8 cellular contexts compared by ENCODE assay signal in the genomic region with DNA sequence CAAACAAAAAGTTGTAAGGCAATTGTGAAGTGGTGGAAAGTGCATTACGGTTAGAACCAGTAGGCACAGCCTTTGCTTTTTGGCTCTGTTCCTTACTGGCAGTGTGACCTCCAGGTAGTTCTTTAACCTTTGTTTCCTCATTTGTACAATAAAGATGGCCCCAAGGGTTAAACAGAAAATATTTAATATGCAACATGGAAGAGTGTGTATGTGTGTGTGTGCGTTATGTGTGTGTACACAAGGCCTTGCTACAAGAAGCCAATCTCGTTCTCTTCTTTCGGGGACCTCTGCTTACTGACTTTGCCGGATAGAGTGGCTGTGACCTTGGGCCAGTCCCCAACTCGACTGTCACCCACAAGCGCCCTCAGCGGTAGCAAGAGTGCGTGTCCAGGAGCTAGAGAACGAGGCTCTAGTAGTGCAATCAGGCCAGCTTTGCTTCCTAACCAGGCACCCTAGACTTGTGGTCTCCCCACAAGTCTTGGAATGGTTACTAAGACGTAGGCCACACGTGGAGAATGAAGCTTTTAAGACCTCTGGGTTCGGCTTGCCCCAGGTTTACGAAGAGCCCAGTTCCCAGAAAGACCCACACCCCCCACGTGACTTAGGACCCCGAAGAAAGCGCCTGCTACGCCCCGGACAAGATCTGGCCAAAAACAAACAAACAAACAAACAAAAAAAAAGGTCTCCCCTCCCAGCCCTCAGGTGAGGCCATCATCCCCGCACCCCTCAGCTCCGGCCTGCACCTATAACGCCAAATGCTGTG. TPM values are rescaled to one million over a fixed set of nuclear protein-coding genes. Genes with fewer than 3 reads are reported as not detected.
A peak's percentile ranks its signal among the peaks of the same experiment; 100 is the strongest.
DNase-seq lines count a peak whose midpoint lies in the region; ATAC-seq and TF ChIP-seq lines count a peak whose summit lies in the region.

No MANE protein-coding gene starts in this region.

- peak overlapping the region; percentile 97 for H3K27ac Mint-ChIP-seq in nephron progenitor cell

- H3K36me3 Mint-ChIP-seq in nephron progenitor cell (ENCODE audit: low read depth) = peaks cover 22% of the 10 kb centered on the region

- peak overlapping the region; percentile 98 for H3K4me3 Mint-ChIP-seq in nephron progenitor cell

- peaks cover 75% of the 10 kb centered on the region for H3K4me1 Mint-ChIP-seq in nephron progenitor cell

- H3K27me3 Mint-ChIP-seq in nephron progenitor cell (ENCODE audit: low read depth, poor library complexity) = no peaks in the 10 kb centered on the region

- peak; percentile 64 for DNase-seq in ELR (ENCODE audit: low read depth)
- DNase-seq in NCI-H526 treated with DMSO at 0.1 percent for 48 hours (lab: John Stamatoyannopoulos, UW) = peak; percentile 55
- DNase-seq in activated T-cell treated with anti-CD3 and anti-CD28 coated beads for 24 hours (ENCODE audit: low read depth) = peak; percentile 22
- peak; percentile 55 for DNase-seq in fibroblast of the aortic adventitia (ENCODE audit: low read depth)
- DNase-seq in nephron progenitor cell = peak; percentile 36
- DNase-seq in NCI-H2196 (lab: John Stamatoyannopoulos, UW; ENCODE audit: unreplicated experiment) = no peak

- peaks cover under 1% of the 10 kb centered on the region for H3K9me3 Mint-ChIP-seq in nephron progenitor cell

- no peak for TF ChIP-seq CTCF in fibroblast of the aortic adventitia (IDR thresholded peaks at IDR 0.05; ENCODE audit: insufficient read depth, low read length)
- no peak for TF ChIP-seq CTCF in nephron progenitor cell (IDR thresholded peaks at IDR 0.05)

- H3K4me3 ChIP-seq in fibroblast of the aortic adventitia (ENCODE audit: low read depth, low read length) = peak overlapping the region; percentile 96

- ATAC-seq in HG02571 (IDR thresholded peaks at IDR 0.05; ENCODE audit: unreplicated experiment) = peak; percentile 11
- no peak for ATAC-seq in GM21786 (IDR thresholded peaks at IDR 0.05; ENCODE audit: unreplicated experiment)

RNA-seq across cellular contexts. Expression of a gene that starts 0.6 kb away (rescaled TPM):
- total RNA-seq in fibroblast of the aortic adventitia (ENCODE audit: low replicate concordance) = 57.5 and 67.7 TPM in 2 replicates

RNA-seq across cellular contexts. Expression of a gene that starts 2.7 kb away (rescaled TPM):
- 37.0 and 55.0 TPM in 2 replicates for total RNA-seq in fibroblast of the aortic adventitia (ENCODE audit: low replicate concordance)

RNA-seq across cellular contexts. Expression of a gene that starts 46.8 kb away (rescaled TPM):
- 3.7 and 4.2 TPM in 2 replicates for total RNA-seq in fibroblast of the aortic adventitia (ENCODE audit: low replicate concordance)

RNA-seq across cellular contexts. Expression of a gene that starts 58.5 kb away (rescaled TPM):
- 0.18 and 0.41 TPM in 2 replicates for total RNA-seq in fibroblast of the aortic adventitia (ENCODE audit: low replicate concordance)
